ENCODE assay signal across 19 cellular contexts in genomic region chr1:150196411-150196810, GRCh38.
"Had no signal": no experiment of that assay in that cellular context is flagged by ENCODE, and none has a peak within 500 bp of the region (broad histone marks: within the 10 kb centered on the region; RNA-seq: fewer than 3 reads in every experiment).

No MANE protein-coding gene starts in this region.

- H3K27ac Mint-ChIP-seq: mesothelial cell of epicardium, naive B cell had no signal

- DNase-seq: dermis blood vessel endothelial cell; dorsolateral prefrontal cortex; effector CD4-positive, alpha-beta T cell; effector memory CD4-positive, alpha-beta T cell; foreskin keratinocyte; heart left ventricle; hypothalamus; left cardiac atrium; left lung; left ventricle myocardium superior; lower lobe of right lung; mesenchymal stem cell; mucosa of descending colon; naive B cell had no signal

- H2AFZ ChIP-seq: hepatocyte had no signal

- H3K4me1 Mint-ChIP-seq: naive B cell had no signal

- H3K27me3 ChIP-seq: dorsolateral prefrontal cortex, gastroesophageal sphincter, heart left ventricle, hepatocyte, left lung had no signal

- H3K36me3 Mint-ChIP-seq: mesothelial cell of epicardium, naive B cell had no signal

- ATAC-seq: foreskin keratinocyte, gastroesophageal sphincter, heart left ventricle, left cardiac atrium, left lung, left ventricle myocardium superior, lower lobe of right lung, mucosa of descending colon had no signal

- H3K4me3 ChIP-seq: coronary artery, dorsolateral prefrontal cortex, esophagus muscularis mucosa, gastroesophageal sphincter, heart left ventricle, hepatocyte, left lung, lower lobe of right lung, mucosa of descending colon had no signal

- H3K9me3 ChIP-seq: esophagus muscularis mucosa, gastroesophageal sphincter, left lung, lower lobe of right lung, mucosa of descending colon had no signal

- H3K9me3 Mint-ChIP-seq: naive B cell had no signal

- H3K4me1 ChIP-seq: esophagus muscularis mucosa, foreskin keratinocyte, gastroesophageal sphincter, left lung, lower lobe of right lung had no signal

- H3K79me2 ChIP-seq: hepatocyte had no signal

- H3K4me2 ChIP-seq: hepatocyte had no signal

- H3K36me3 ChIP-seq: esophagus muscularis mucosa, gastroesophageal sphincter, heart left ventricle, left lung, lower lobe of right lung had no signal

- H3K4me3 Mint-ChIP-seq: mesothelial cell of epicardium, naive B cell had no signal

- H3K27ac ChIP-seq: coronary artery, dorsolateral prefrontal cortex, esophagus muscularis mucosa, foreskin keratinocyte, gastroesophageal sphincter, heart left ventricle, hepatocyte, left lung, lower lobe of right lung had no signal
